Comparison of ENCODE assay signal across 16 cellular contexts in genomic region chr14:55979096-55979495, GRCh38.
"Had no signal": no experiment of that assay in that cellular context is flagged by ENCODE, and none has a peak within 500 bp of the region (broad histone marks: within the 10 kb centered on the region; RNA-seq: fewer than 3 reads in every experiment).

No MANE protein-coding gene starts in this region.

- H3K36me3 Mint-ChIP-seq: activated CD8-positive, alpha-beta memory T cell treated with anti-CD3 and anti-CD28 coated beads, Interleukin-2, amount 10 ng/mL, durations not matched to agents 7 days and 5 days; mesothelial cell of epicardium had no signal

- DNase-seq: activated B cell treated with CpG ODN at 0.5 μM for 24 hours; activated CD4-positive, alpha-beta memory T cell treated with anti-CD3 and anti-CD28 coated beads, Interleukin-2, amount 10 ng/mL, durations not matched to agents 7 days and 5 days; activated CD4-positive, alpha-beta T cell treated with anti-CD3 and anti-CD28 coated beads for 4 hours; activated CD8-positive, alpha-beta memory T cell treated with anti-CD3 and anti-CD28 coated beads, Interleukin-2, amount 10 ng/mL, durations not matched to agents 7 days and 5 days; activated naive CD4-positive, alpha-beta T cell; body of pancreas; colonic mucosa; endodermal cell; foreskin fibroblast; glutamatergic neuron; kidney; spleen; stimulated activated naive B cell treated with anti-CD40 and anti-IgM and Interleukin-4, amounts not matched to agents 10 μg/mL and 1 μg/mL and 100 μg/mL, for 72 hours; thyroid gland had no signal

- H3K27me3 Mint-ChIP-seq: activated B cell treated with CpG ODN at 0.5 μM for 24 hours had no signal

- H3K4me3 Mint-ChIP-seq: activated B cell treated with CpG ODN at 0.5 μM for 24 hours; activated CD4-positive, alpha-beta memory T cell treated with anti-CD3 and anti-CD28 coated beads, Interleukin-2, amount 10 ng/mL, durations not matched to agents 7 days and 5 days; activated CD8-positive, alpha-beta memory T cell treated with anti-CD3 and anti-CD28 coated beads, Interleukin-2, amount 10 ng/mL, durations not matched to agents 7 days and 5 days; endodermal cell; mesothelial cell of epicardium; nephron; stimulated activated naive B cell treated with anti-CD40 and anti-IgM and Interleukin-4, amounts not matched to agents 10 μg/mL and 1 μg/mL and 100 μg/mL, for 72 hours had no signal

- H3K9me3 Mint-ChIP-seq: activated CD4-positive, alpha-beta memory T cell treated with anti-CD3 and anti-CD28 coated beads, Interleukin-2, amount 10 ng/mL, durations not matched to agents 7 days and 5 days had no signal

- H3K4me1 Mint-ChIP-seq: activated B cell treated with CpG ODN at 0.5 μM for 24 hours; activated CD4-positive, alpha-beta memory T cell treated with anti-CD3 and anti-CD28 coated beads, Interleukin-2, amount 10 ng/mL, durations not matched to agents 7 days and 5 days; activated CD8-positive, alpha-beta memory T cell treated with anti-CD3 and anti-CD28 coated beads, Interleukin-2, amount 10 ng/mL, durations not matched to agents 7 days and 5 days; endodermal cell; stimulated activated naive B cell treated with anti-CD40 and anti-IgM and Interleukin-4, amounts not matched to agents 10 μg/mL and 1 μg/mL and 100 μg/mL, for 72 hours had no signal

- H3K27ac Mint-ChIP-seq: activated B cell treated with CpG ODN at 0.5 μM for 24 hours; activated CD4-positive, alpha-beta memory T cell treated with anti-CD3 and anti-CD28 coated beads, Interleukin-2, amount 10 ng/mL, durations not matched to agents 7 days and 5 days; activated CD8-positive, alpha-beta memory T cell treated with anti-CD3 and anti-CD28 coated beads, Interleukin-2, amount 10 ng/mL, durations not matched to agents 7 days and 5 days; endodermal cell; mesothelial cell of epicardium; nephron; stimulated activated naive B cell treated with anti-CD40 and anti-IgM and Interleukin-4, amounts not matched to agents 10 μg/mL and 1 μg/mL and 100 μg/mL, for 72 hours had no signal
